Comparison of ENCODE assay signal across 25 cellular contexts in the genomic region with DNA sequence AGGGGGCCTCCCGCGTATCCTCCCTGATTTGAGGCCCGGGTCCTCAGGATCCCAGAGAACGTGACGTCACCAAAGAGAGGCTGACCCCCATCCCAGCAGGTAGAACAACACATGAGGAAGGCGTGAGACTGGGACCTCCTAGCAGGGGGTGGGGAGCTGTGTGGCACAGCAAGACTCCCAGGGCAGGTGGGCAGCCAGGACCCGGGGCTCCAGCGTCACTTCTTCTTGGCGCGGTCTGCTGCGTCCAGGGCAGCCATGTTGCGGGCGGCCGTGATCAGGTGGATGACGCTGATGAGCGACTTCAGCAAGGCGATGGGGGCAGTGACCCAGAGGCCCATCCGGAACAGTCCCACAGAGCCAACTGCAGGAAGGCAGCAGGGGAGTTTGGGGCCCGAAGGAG. TPM values are rescaled to one million over a fixed set of nuclear protein-coding genes. Genes with fewer than 3 reads are reported as not detected.
"Had no signal": no experiment of that assay in that cellular context is flagged by ENCODE, and none has a peak within 500 bp of the region (broad histone marks: within the 10 kb centered on the region; RNA-seq: fewer than 3 reads in every experiment).

No MANE protein-coding gene starts in this region.

- ATAC-seq: esophagus mucosa; foreskin keratinocyte; gastroesophageal sphincter; heart left ventricle; natural killer cell; sciatic nerve; stimulated activated naive CD8-positive, alpha-beta T cell treated with anti-CD3 and anti-CD28 coated beads, Interleukin-15, amount 100 ng/mL, for 72 hours had no signal

- H3K27me3 ChIP-seq: foreskin keratinocyte, gastroesophageal sphincter, heart left ventricle, hepatocyte, neutrophil, tibial nerve, vagina had no signal

- H3K27ac ChIP-seq: epithelial cell of prostate, foreskin keratinocyte, gastroesophageal sphincter, heart left ventricle, hepatocyte, neutrophil, parathyroid adenoma, vagina had no signal

- DNase-seq: effector CD8-positive, alpha-beta T cell; endodermal cell; foreskin keratinocyte; heart left ventricle; kidney; natural killer cell; stimulated activated CD4-positive, alpha-beta T cell treated with anti-CD3 and anti-CD28 coated beads, Interleukin-12 subunit alpha, Interleukin-12 subunit beta, amount 100 ng/mL, for 4 hours; stimulated activated CD4-positive, alpha-beta T cell treated with anti-CD3 and anti-CD28 coated beads, Interleukin-1b, Interleukin-23, amount 100 ng/mL, for 48 hours; stimulated activated CD4-positive, alpha-beta T cell treated with anti-CD3 and anti-CD28 coated beads, Interleukin-4, amount 100 ng/mL, for 1 hour; stimulated activated CD8-positive, alpha-beta memory T cell treated with anti-CD3 and anti-CD28 coated beads, Interleukin-4, amount 100 ng/mL, for 48 hours; stimulated activated naive CD4-positive, alpha-beta T cell; stimulated activated naive CD8-positive, alpha-beta T cell treated with anti-CD3 and anti-CD28 coated beads, Interleukin-15, amount 100 ng/mL, for 72 hours had no signal

- FAIRE-seq: colon, kidney had no signal

- H3K4me3 ChIP-seq: gastroesophageal sphincter, heart left ventricle, hepatocyte, lung, smooth muscle cell, tibial nerve, vagina had no signal

- H3K9me3 ChIP-seq: gastroesophageal sphincter, heart left ventricle, neutrophil, tibial nerve, vagina had no signal

- H3K4me1 ChIP-seq: foreskin keratinocyte had no signal

- H3K4me2 ChIP-seq: hepatocyte, smooth muscle cell had no signal

- H3K9ac ChIP-seq: parathyroid adenoma had no signal

- H2AFZ ChIP-seq: hepatocyte, parathyroid adenoma had no signal

RNA-seq across cellular contexts. Expression of gene ASPHD1, which starts 41.3 kb away (rescaled TPM):
- total RNA-seq: mononuclear cell, natural killer cell, vagina had no signal
